8 cellular contexts compared by ENCODE assay signal in the genomic region with DNA sequence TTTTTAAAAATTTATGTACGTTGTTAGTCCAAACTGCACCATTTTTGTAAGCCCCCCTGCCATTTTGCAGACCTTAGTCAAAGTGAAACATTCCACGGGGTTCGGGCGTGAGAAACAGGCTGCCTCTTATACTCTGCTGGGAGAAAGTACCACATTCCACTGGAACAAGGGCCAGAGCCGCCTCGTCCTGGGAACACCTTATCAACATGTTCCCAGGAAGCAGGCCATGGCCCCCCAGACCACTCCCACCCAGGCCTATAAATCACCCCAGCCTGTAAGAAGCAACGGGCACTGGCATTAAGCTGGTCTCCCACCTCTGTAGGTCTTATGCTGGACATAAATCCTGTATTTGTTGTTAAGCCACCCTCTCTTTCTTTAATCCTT. TPM values are rescaled to one million over a fixed set of nuclear protein-coding genes. Genes with fewer than 3 reads are reported as not detected.
A peak's percentile ranks its signal among the peaks of the same experiment; 100 is the strongest.
DNase-seq lines count a peak whose midpoint lies in the region; ATAC-seq, FAIRE-seq and TF ChIP-seq lines count a peak whose summit lies in the region.

No MANE protein-coding gene starts in this region.

- H3K4me3 ChIP-seq in BJ (ENCODE audit: low read depth, low read length) (peak overlapping the region; percentile 59), NB4 (ENCODE audit: low read depth, low read length) (peak overlapping the region; percentile 98), mesendoderm (ENCODE audit: low read length) (no peak overlapping the region)

- no peaks in the 10 kb centered on the region for H3K9me3 Mint-ChIP-seq in MCF 10A (ENCODE audit: unreplicated experiment)

- no peaks in the 10 kb centered on the region for H3K4me1 ChIP-seq in mesendoderm (ENCODE audit: control insufficient read depth, low read depth, low read length)

- BruUV-seq in MCF 10A (replicated peaks; lab: Mats Ljungman, UMichigan) = TSS peak; percentile 95

- no peak overlapping the region for H3K4ac ChIP-seq in mesendoderm (ENCODE audit: low read depth, low read length)

- CTCF ChIA-PET in BJ (lab: Yijun Ruan, JAX) = interaction anchor here (1.2 to 1.3 kb wide), 2 partner anchors 14 to 17 kb away, joined by 4 read pairs; no protein-coding TSS in a partner anchor
- CTCF ChIA-PET in MCF 10A (lab: Yijun Ruan, JAX) = interaction anchor here (0.6 to 1.8 kb wide), 7 partner anchors 15 to 997 kb away, joined by 3 to 6 read pairs (median 3); no protein-coding TSS in a partner anchor

- POLR2A ChIA-PET in BJ (lab: Charles Lee) (no interaction called here), MCF 10A (lab: Yijun Ruan, JAX) (interaction anchor here (0.6 to 1.9 kb wide), 21 partner anchors 8 to 1553 kb away, joined by 3 to 13 read pairs (median 4); partner anchors contain the start of genes ANKRD13C, CTH, LRRC40 and SRSF11)

- no peak overlapping the region for H3K18ac ChIP-seq in mesendoderm (ENCODE audit: low read length)

- peaks cover 3% of the 10 kb centered on the region for H3K36me3 ChIP-seq in BJ (ENCODE audit: control insufficient read depth, insufficient read depth, low read length)
- no peaks in the 10 kb centered on the region for H3K36me3 ChIP-seq in mesendoderm (ENCODE audit: control insufficient read depth, insufficient read depth, low read length)

- H3K27me3 Mint-ChIP-seq in MCF 10A (ENCODE audit: insufficient read depth, unreplicated experiment) = peaks cover 11% of the 10 kb centered on the region

- no peak overlapping the region for H2AK5ac ChIP-seq in mesendoderm (ENCODE audit: low read length)

- H3K27ac ChIP-seq in mesendoderm (ENCODE audit: low read depth, low read length) = no peak overlapping the region

- no peaks in the 10 kb centered on the region for H3K79me1 ChIP-seq in mesendoderm (ENCODE audit: low read length)

- H3K4me2 ChIP-seq in mesendoderm (ENCODE audit: low read length) = no peak overlapping the region

- H2BK5ac ChIP-seq in mesendoderm (ENCODE audit: low read length) = no peak overlapping the region

- H3K27ac Mint-ChIP-seq in MCF 10A (ENCODE audit: low read depth, unreplicated experiment) = peak overlapping the region; percentile 100

- H2BK15ac ChIP-seq in mesendoderm (replicated peaks; ENCODE audit: low read depth) = no peak overlapping the region

- TF ChIP-seq POLR2A in NB4 (IDR thresholded peaks at IDR 0.05; ENCODE audit: extremely low read depth, insufficient read length) = no peak

- DNase-seq in BJ (ENCODE audit: low read depth) (no peak), NB4 (ENCODE audit: low read depth) (peak; percentile 11), MCF 10A (ENCODE audit: unreplicated experiment) (no peak), mesendoderm (peak; percentile 39), urothelium cell line (ENCODE audit: low spot score) (peak; percentile 4), LoVo (ENCODE audit: low spot score) (no peak)

- no peak overlapping the region for H4K8ac ChIP-seq in mesendoderm (ENCODE audit: low read depth, low read length)

- H4K5ac ChIP-seq in mesendoderm (ENCODE audit: low read length) = peak overlapping the region; percentile 10

- H3K9ac ChIP-seq in mesendoderm (ENCODE audit: low read length) = no peak overlapping the region

- H3K56ac ChIP-seq in mesendoderm (ENCODE audit: low read length) = no peak overlapping the region

- no peak for ATAC-seq in HG03442 (IDR thresholded peaks at IDR 0.05; ENCODE audit: unreplicated experiment)
- no peak for ATAC-seq in HG03025 (IDR thresholded peaks at IDR 0.05; ENCODE audit: low FRiP score, unreplicated experiment)

- no peak for FAIRE-seq in urothelium cell line (lab: Jason Lieb, UNC)

- no peaks in the 10 kb centered on the region for H3K27me3 ChIP-seq in BJ (ENCODE audit: control insufficient read depth, insufficient read depth, low read length)
- H3K27me3 ChIP-seq in mesendoderm (ENCODE audit: insufficient read depth, low read length, poor library complexity) = no peaks in the 10 kb centered on the region

- H3K79me2 ChIP-seq in mesendoderm (ENCODE audit: control insufficient read depth, insufficient read depth, low read length) = peaks cover 21% of the 10 kb centered on the region

- no peak overlapping the region for H3K23ac ChIP-seq in mesendoderm (ENCODE audit: low read length)

- no peak overlapping the region for H2BK120ac ChIP-seq in mesendoderm (ENCODE audit: low read depth, low read length)

- TF ChIP-seq CTCF in BJ (IDR thresholded peaks at IDR 0.05; ENCODE audit: insufficient read depth, low read depth, low read length) = no peak
- no peak for TF ChIP-seq CTCF in NB4 (IDR thresholded peaks at IDR 0.05; ENCODE audit: low read depth, low read length)
- TF ChIP-seq CTCF in MCF 10A (IDR thresholded peaks at IDR 0.05; ENCODE audit: unreplicated experiment) = no peak

- H3K36me3 Mint-ChIP-seq in MCF 10A (ENCODE audit: insufficient read depth, unreplicated experiment) = peaks cover 34% of the 10 kb centered on the region

- intact Hi-C loops in MCF 10A (cut with micrococcal nuclease) = no loop called here

- H3K4me1 Mint-ChIP-seq in MCF 10A (ENCODE audit: insufficient read depth, unreplicated experiment) = peaks cover 6% of the 10 kb centered on the region

- WGBS in mesendoderm (ENCODE audit: extremely low coverage, insufficient coverage, low lambda C conversion rate) = no CpG with 5 or more reads among the region's 7 CpGs

- H3K4me3 Mint-ChIP-seq in MCF 10A (ENCODE audit: unreplicated experiment) = peak overlapping the region; percentile 97

RNA-seq across cellular contexts. Expression of gene ZRANB2, which starts 0.9 kb away (rescaled TPM):
- polyA plus RNA-seq in BJ (2011; rRNA removed) = 35.4 and 60.1 TPM in 2 replicates
- 13.3 and 13.6 TPM in 2 replicates for polyA minus RNA-seq in BJ (2011; rRNA and poly(A)+ RNA removed)
- 134 and 164 TPM in 2 replicates for total RNA-seq in MCF 10A (2022)
- 111 TPM for polyA plus RNA-seq in mesendoderm (2013, experiment 1 of 2)
- polyA plus RNA-seq in mesendoderm (2013, experiment 2 of 2) = 114 TPM

RNA-seq across cellular contexts. Expression of gene PTGER3, which starts 34.1 kb away (rescaled TPM):
- polyA plus RNA-seq in BJ (2011; rRNA removed) = 0.60 TPM in 2 replicates
- 0.66 and 0.67 TPM in 2 replicates for polyA minus RNA-seq in BJ (2011; rRNA and poly(A)+ RNA removed)
- total RNA-seq in MCF 10A (2022) = not detected in 2 replicates
- 0.48 TPM for polyA plus RNA-seq in mesendoderm (2013, experiment 1 of 2)
- polyA plus RNA-seq in mesendoderm (2013, experiment 2 of 2) = 0.59 TPM

Comparison
In these comparisons a context has a peak if more than half of its experiments do, and no peak if none do; other contexts are left out.
1. DNase-seq: peak in NB4 (single experiment), mesendoderm (single experiment) and urothelium cell line (single experiment); none in BJ (single experiment), MCF 10A (single experiment) and LoVo (single experiment).